ENCODE assay signal across 9 cellular contexts in the genomic region with DNA sequence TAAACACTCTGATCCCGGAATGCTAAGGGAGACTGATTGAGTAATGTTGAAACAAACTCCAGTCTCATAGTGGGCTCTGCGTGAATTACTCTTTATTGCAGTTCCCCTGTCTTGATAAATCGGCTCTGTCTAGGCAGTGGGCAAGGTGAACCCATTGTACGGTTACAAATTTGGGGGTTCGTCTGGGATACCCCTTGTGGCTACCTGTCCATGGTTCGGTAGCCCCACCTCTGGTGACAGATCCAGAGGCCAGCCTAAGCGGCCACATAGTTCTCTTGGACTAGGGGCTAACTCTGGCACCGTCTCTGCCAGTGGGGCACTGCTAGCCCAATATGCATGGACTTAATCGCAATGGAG. TPM values are rescaled to one million over a fixed set of nuclear protein-coding genes. Genes with fewer than 3 reads are reported as not detected.
DNase-seq lines count a peak whose midpoint lies in the region; ATAC-seq, FAIRE-seq and TF ChIP-seq lines count a peak whose summit lies in the region.
"Had no signal": no experiment of that assay in that cellular context is flagged by ENCODE, and none has a peak within 500 bp of the region (broad histone marks: within the 10 kb centered on the region; RNA-seq: fewer than 3 reads in every experiment).

No MANE protein-coding gene starts in this region.

- in situ Hi-C loops in Panc1 (cut with HindIII; ENCODE audit: low pct_unique_long_range_greater_than_20kb, low sequenced_read_pairs), result no loop called here

- H3K9me3 ChIP-seq in Panc1 (ENCODE audit: control insufficient read depth, insufficient read depth, low read depth, low read length) (no peaks in the 10 kb centered on the region), psoas muscle (no peaks in the 10 kb centered on the region)

- H3K4me1 ChIP-seq in Panc1 (ENCODE audit: control insufficient read depth, insufficient read depth, low read length) (peaks cover 27% of the 10 kb centered on the region), psoas muscle (peaks cover 21% of the 10 kb centered on the region)

- H3K36me3 ChIP-seq in Panc1 (ENCODE audit: control insufficient read depth, insufficient read depth, low read length), result no peaks in the 10 kb centered on the region; the same call in none of the 2 replicates
- H3K36me3 ChIP-seq in psoas muscle (ENCODE audit: insufficient read depth in 1 of 2, low read depth in 1 of 2), result no peaks in the 10 kb centered on the region

- FAIRE-seq in RCC 7860 (lab: Jason Lieb, UNC), result no peak

- intact Hi-C loops in Panc1 (cut with micrococcal nuclease; ENCODE audit: unreplicated experiment) (loop anchor here (5.0 kb wide), 1 partner anchor 53 kb away; no protein-coding TSS in a partner anchor), psoas muscle (cut with DNase I) (loop anchor here in 1 of 2 donors (5.0 kb wide), 1 partner anchor 43 kb away; no protein-coding TSS in a partner anchor)

- TF ChIP-seq CTCF in Panc1 (IDR thresholded peaks at IDR 0.05) (no peak), epithelial cell of proximal tubule (conservative IDR thresholded peaks at IDR 0.05; ENCODE audit: low read depth, low read length) (no peak), psoas muscle (IDR thresholded peaks at IDR 0.05) (no peak)

- BruUV-seq in Panc1 (replicated peaks; lab: Mats Ljungman, UMichigan), result no TSS peak

- ATAC-seq in Panc1, result no peak
- no peak for ATAC-seq in psoas muscle
- no peak for ATAC-seq in HG02588 (IDR thresholded peaks at IDR 0.05; ENCODE audit: unreplicated experiment)

- POLR2A ChIA-PET in Panc1 (lab: Charles Lee), result no interaction called here

- 89 to 94% (median 92%) methylated on average over 9 of the region's 9 CpGs for WGBS in psoas muscle, 3 donors

- no peaks in the 10 kb centered on the region for H3K27me3 ChIP-seq in Panc1 (ENCODE audit: control insufficient read depth, insufficient read depth, low read length)
- H3K27me3 ChIP-seq in psoas muscle (ENCODE audit: insufficient read depth in 3 of 3, low read length in 2 of 3), result no peaks in the 10 kb centered on the region

- H3K27ac ChIP-seq in Panc1 (ENCODE audit: low read length), result peak overlapping the region; percentile 98
- H3K27ac ChIP-seq in psoas muscle, result peak overlapping the region; percentile 99

- no peak for DNase-seq in Panc1 (ENCODE audit: low read depth, low spot score)
- DNase-seq in epithelial cell of proximal tubule (ENCODE audit: low read depth), result no peak
- no peak for DNase-seq in psoas muscle
- no peak for DNase-seq in RCC 7860 (ENCODE audit: low spot score)
- no peak for DNase-seq in NCI-H748 (lab: John Stamatoyannopoulos, UW; ENCODE audit: unreplicated experiment)
- DNase-seq in CD1c-positive myeloid dendritic cell (ENCODE audit: extremely low spot score), result no peak
- DNase-seq: NCI-H1436 had no signal

- CTCF ChIA-PET in Panc1 (lab: Charles Lee), result no interaction called here

- peak overlapping the region; percentile 84 for H3K4me3 ChIP-seq in GM08714 (ENCODE audit: low read length)
- H3K4me3 ChIP-seq in Panc1 (ENCODE audit: low read depth in 2 of 2, low read length in 2 of 2), result peak overlapping the region; percentile 73 to 91
- H3K4me3 ChIP-seq in epithelial cell of proximal tubule (ENCODE audit: low read depth, low read length), result peak overlapping the region; percentile 79
- H3K4me3 ChIP-seq in psoas muscle, result peak overlapping the region; percentile 96

RNA-seq across cellular contexts. Expression of a gene that starts 1.1 kb away (rescaled TPM):
- total RNA-seq in Panc1 (2021; ENCODE audit: unreplicated experiment), result 133 TPM
- polyA plus RNA-seq in Panc1 (2012; ENCODE audit: insufficient read length), result 66.9 TPM
- 99.2 and 143 TPM in 2 replicates for total RNA-seq in epithelial cell of proximal tubule
- total RNA-seq in psoas muscle, result 100 to 1,000 TPM; 162 to 290 (median 231) TPM
- polyA plus RNA-seq in psoas muscle, result 100 to 1,000 TPM; 111 to 472 (median 125) TPM

RNA-seq across cellular contexts. Expression of a gene that starts 56.1 kb away (rescaled TPM):
- 63.1 TPM for total RNA-seq in Panc1 (2021; ENCODE audit: unreplicated experiment)
- polyA plus RNA-seq in Panc1 (2012; ENCODE audit: insufficient read length), result 48.7 TPM
- total RNA-seq in epithelial cell of proximal tubule, result 21.3 and 25.9 TPM in 2 replicates
- 10 to 100 TPM; 23.1 to 33.0 (median 28.3) TPM for total RNA-seq in psoas muscle
- 10 to 100 TPM; 18.1 to 39.9 (median 21.2) TPM for polyA plus RNA-seq in psoas muscle

RNA-seq across cellular contexts. Expression of a gene that starts 56.3 kb away (rescaled TPM):
- total RNA-seq in Panc1 (2021; ENCODE audit: unreplicated experiment) (85.5 TPM), epithelial cell of proximal tubule (110 and 155 TPM in 2 replicates), psoas muscle (10 to 100 TPM; 44.0 to 61.0 (median 56.5) TPM)
- 77.4 TPM for polyA plus RNA-seq in Panc1 (2012; ENCODE audit: insufficient read length)
- polyA plus RNA-seq in psoas muscle, result 10 to 100 TPM; 36.8 to 91.6 (median 80.5) TPM
